24 cellular contexts compared by ENCODE assay signal in genomic region chr14:62501021-62501750, GRCh38.
"Had no signal": no experiment of that assay in that cellular context is flagged by ENCODE, and none has a peak within 500 bp of the region (broad histone marks: within the 10 kb centered on the region; RNA-seq: fewer than 3 reads in every experiment).

No MANE protein-coding gene starts in this region.

- ATAC-seq: gastrocnemius medialis; left lobe of liver; mucosa of descending colon; natural killer cell treated with Interleukin-12 subunit alpha and Interleukin-12 subunit beta and Interleukin-15 and Interleukin-18, amount 100 ng/mL, for 72 hours; stimulated activated effector memory CD8-positive, alpha-beta T cell treated with anti-CD3 and anti-CD28 coated beads, Interleukin-12 subunit alpha, Interleukin-12 subunit beta, amount 100 ng/mL, for 72 hours had no signal

- H3K9me3 ChIP-seq: gastrocnemius medialis, prostate gland, thyroid gland had no signal

- H3K27me3 ChIP-seq: gastrocnemius medialis, neural progenitor cell, right atrium auricular region, sigmoid colon, stomach, thyroid gland had no signal

- H3K27ac ChIP-seq: gastrocnemius medialis, neural progenitor cell, parathyroid adenoma, prostate gland, right atrium auricular region, sigmoid colon, stomach, thyroid gland had no signal

- H3K4me2 ChIP-seq: neural progenitor cell had no signal

- H3K36me3 ChIP-seq: gastrocnemius medialis, neural progenitor cell, prostate gland, right atrium auricular region, sigmoid colon, stomach, thyroid gland had no signal

- DNase-seq: effector CD8-positive, alpha-beta T cell; endodermal cell; erythroblast; gastrocnemius medialis; head of caudate nucleus; kidney; mesenchymal stem cell; mucosa of descending colon; naive B cell; sigmoid colon; stimulated activated CD4-positive, alpha-beta T cell treated with anti-CD3 and anti-CD28 coated beads, Interleukin-2, amount 100 ng/mL, for 24 hours; stimulated activated CD4-positive, alpha-beta T cell treated with anti-CD3 and anti-CD28 coated beads, Interleukin-4, amount 100 ng/mL, for 24 hours; stimulated activated naive CD4-positive, alpha-beta T cell treated with Interleukin-2 at 50 U/mL for 16 hours; stomach; thyroid gland; trophoblast cell had no signal

- H2AFZ ChIP-seq: neural progenitor cell, parathyroid adenoma had no signal

- H3K79me2 ChIP-seq: parathyroid adenoma had no signal

- H3K9ac ChIP-seq: neural progenitor cell, parathyroid adenoma had no signal

- H3K4me3 ChIP-seq: gastrocnemius medialis, lung, mucosa of descending colon, neural progenitor cell, prostate gland, right atrium auricular region, sigmoid colon, stomach, thyroid gland had no signal

- H3K4me1 ChIP-seq: gastrocnemius medialis, neural progenitor cell, parathyroid adenoma, prostate gland, right atrium auricular region, sigmoid colon, stomach, thyroid gland had no signal
